29 cellular contexts compared by ENCODE assay signal in genomic region chr9:98977246-98977681, GRCh38. TPM values are rescaled to one million over a fixed set of nuclear protein-coding genes. Genes with fewer than 3 reads are reported as not detected.
A peak's percentile ranks its signal among the peaks of the same experiment; 100 is the strongest.
DNase-seq lines count a peak whose midpoint lies in the region; ATAC-seq and TF ChIP-seq lines count a peak whose summit lies in the region.
"Had no signal": no experiment of that assay in that cellular context is flagged by ENCODE, and none has a peak within 500 bp of the region (broad histone marks: within the 10 kb centered on the region; RNA-seq: fewer than 3 reads in every experiment).

No MANE protein-coding gene starts in this region.

- H3K27me3 Mint-ChIP-seq in endothelial cell (ENCODE audit: unreplicated experiment) (peaks cover 4% of the 10 kb centered on the region), MCF 10A (ENCODE audit: insufficient read depth, unreplicated experiment) (peaks cover 29% of the 10 kb centered on the region)

- no peaks in the 10 kb centered on the region for H3K9me3 Mint-ChIP-seq in endothelial cell (ENCODE audit: unreplicated experiment)
- H3K9me3 Mint-ChIP-seq in MCF 10A (ENCODE audit: unreplicated experiment), result no peaks in the 10 kb centered on the region
- H3K9me3 Mint-ChIP-seq: activated naive CD8-positive, alpha-beta T cell treated with anti-CD3 and anti-CD28 coated beads, Interleukin-2, amount 10 ng/mL, durations not matched to agents 7 days and 5 days; CD4-positive, alpha-beta T cell; nephron progenitor cell; stimulated activated naive CD8-positive, alpha-beta T cell treated with anti-CD3 and anti-CD28 coated beads, Interleukin-15, amount 100 ng/mL, for 72 hours had no signal

- no peak overlapping the region for H3K4me3 ChIP-seq in gastrocnemius medialis
- H3K4me3 ChIP-seq: ascending aorta, GM23248, lung, mucosa of descending colon, upper lobe of left lung had no signal

- TF ChIP-seq CTCF in endothelial cell (IDR thresholded peaks at IDR 0.05; ENCODE audit: unreplicated experiment) (no peak), gastrocnemius medialis (IDR thresholded peaks at IDR 0.05 in 4 of 5, conservative IDR thresholded peaks at IDR 0.05 in 1 of 5) (no peak), MCF 10A (IDR thresholded peaks at IDR 0.05; ENCODE audit: unreplicated experiment) (no peak)

- H3K27ac ChIP-seq in gastrocnemius medialis, result peak overlapping the region; percentile 58 to 74 (median 69)
- H3K27ac ChIP-seq: GM23248, upper lobe of left lung had no signal

- CTCF ChIA-PET in MCF 10A (lab: Yijun Ruan, JAX), result interaction anchor here (1.2 to 8.4 kb wide), 6 partner anchors 21 to 170 kb away, joined by 3 to 96 read pairs (median 11); partner anchors contain the start of gene GALNT12

- intact Hi-C loops in left ventricle myocardium superior (cut with micrococcal nuclease) (no loop called here), gastrocnemius medialis (cut with DNase I; ENCODE audit: low total_unique reads) (no loop called here), MCF 10A (cut with micrococcal nuclease) (no loop called here)

- H3K4me3 Mint-ChIP-seq in endothelial cell (ENCODE audit: unreplicated experiment) (no peak overlapping the region), MCF 10A (ENCODE audit: unreplicated experiment) (no peak overlapping the region)
- H3K4me3 Mint-ChIP-seq: activated naive CD8-positive, alpha-beta T cell treated with anti-CD3 and anti-CD28 coated beads, Interleukin-2, amount 10 ng/mL, durations not matched to agents 7 days and 5 days; CD4-positive, alpha-beta T cell; nephron progenitor cell; stimulated activated naive CD8-positive, alpha-beta T cell treated with anti-CD3 and anti-CD28 coated beads, Interleukin-15, amount 100 ng/mL, for 72 hours had no signal

- no peaks in the 10 kb centered on the region for H3K9me3 ChIP-seq in gastrocnemius medialis
- H3K9me3 ChIP-seq: ascending aorta, mucosa of descending colon, upper lobe of left lung had no signal

- no TSS peak for BruUV-seq in MCF 10A (replicated peaks; lab: Mats Ljungman, UMichigan)

- DNase-seq in endothelial cell (ENCODE audit: low spot score) (no peak), left ventricle myocardium superior (peak; percentile 85), gastrocnemius medialis (no peak), nucleus accumbens (lab: John Stamatoyannopoulos, UW) (no peak), ACHN (no peak), MCF 10A (ENCODE audit: unreplicated experiment) (no peak)
- DNase-seq: activated CD4-positive, alpha-beta T cell treated with anti-CD3 and anti-CD28 coated beads for 4 hours; activated CD8-positive, alpha-beta memory T cell treated with anti-CD3 and anti-CD28 coated beads for 24 hours; activated effector memory CD4-positive, alpha-beta T cell treated with anti-CD3 and anti-CD28 coated beads, Interleukin-2, amount 50 U/mL, for 16 hours; activated naive CD8-positive, alpha-beta T cell treated with anti-CD3 and anti-CD28 coated beads, Interleukin-2, amount 10 ng/mL, durations not matched to agents 7 days and 5 days; activated T-cell treated with anti-CD3 and anti-CD28 coated beads, Interleukin-2, amount 50 U/mL, for 1 hour; CD4-positive, alpha-beta T cell; central memory CD4-positive, alpha-beta T cell; dermis blood vessel endothelial cell; EL; GM23248; mucosa of descending colon; NCI-H1092; NCI-H187; NCI-H524 treated with DMSO at 0.1 percent for 48 hours; nephron progenitor cell; NK-92 treated with Interleukin-12 subunit alpha and Interleukin-12 subunit beta, amount 100 ng/mL, for 24 hours; PC-3; SHP77; stimulated activated naive CD8-positive, alpha-beta T cell treated with anti-CD3 and anti-CD28 coated beads, Interleukin-15, amount 100 ng/mL, for 72 hours had no signal

- H3K4me1 Mint-ChIP-seq in endothelial cell (ENCODE audit: unreplicated experiment) (peaks cover 58% of the 10 kb centered on the region), MCF 10A (ENCODE audit: insufficient read depth, unreplicated experiment) (no peaks in the 10 kb centered on the region)

- TF ChIP-seq POLR2A in gastrocnemius medialis (IDR thresholded peaks at IDR 0.05), result no peak

- peaks cover 0 to 3% (median 0%) of the 10 kb centered on the region in 3 donors for H3K27me3 ChIP-seq in gastrocnemius medialis
- H3K27me3 ChIP-seq: ascending aorta, upper lobe of left lung had no signal

- in situ Hi-C loops in gastrocnemius medialis (cut with MboI; ENCODE audit: low sequenced_read_pairs in 4 of 4), result loop anchor here in 1 of 4 donors (25.0 kb wide), 1 partner anchor 160 kb away; no protein-coding TSS in a partner anchor
- in situ Hi-C loops in ACHN (cut with HindIII; ENCODE audit: low pct_ligation_motif_present, low pct_unique_long_range_greater_than_20kb, low sequenced_read_pairs), result no loop called here

- H3K4me1 ChIP-seq in gastrocnemius medialis, result peaks cover 21 to 22% of the 10 kb centered on the region in 2 donors

- H3K36me3 ChIP-seq in gastrocnemius medialis, result no peaks in the 10 kb centered on the region
- H3K36me3 ChIP-seq: ascending aorta, upper lobe of left lung had no signal

- POLR2A ChIA-PET in MCF 10A (lab: Yijun Ruan, JAX), result no interaction called here

- peak; percentile 75 for ATAC-seq in left ventricle myocardium superior
- ATAC-seq in gastrocnemius medialis, result peak in 1 of 2 donors; percentile 13
- ATAC-seq in HG02759 (IDR thresholded peaks at IDR 0.05; ENCODE audit: unreplicated experiment), result no peak
- ATAC-seq: mucosa of descending colon; PC-3; stimulated activated naive CD8-positive, alpha-beta T cell treated with anti-CD3 and anti-CD28 coated beads, Interleukin-15, amount 100 ng/mL, for 72 hours had no signal

- H3K27ac Mint-ChIP-seq in endothelial cell (ENCODE audit: unreplicated experiment), result peak overlapping the region; percentile 42
- H3K27ac Mint-ChIP-seq in MCF 10A (ENCODE audit: low read depth, unreplicated experiment), result no peak overlapping the region
- H3K27ac Mint-ChIP-seq: activated naive CD8-positive, alpha-beta T cell treated with anti-CD3 and anti-CD28 coated beads, Interleukin-2, amount 10 ng/mL, durations not matched to agents 7 days and 5 days; CD4-positive, alpha-beta T cell; stimulated activated naive CD8-positive, alpha-beta T cell treated with anti-CD3 and anti-CD28 coated beads, Interleukin-15, amount 100 ng/mL, for 72 hours had no signal

- H3K36me3 Mint-ChIP-seq in endothelial cell (ENCODE audit: low read depth, unreplicated experiment) (peaks cover 4% of the 10 kb centered on the region), MCF 10A (ENCODE audit: insufficient read depth, unreplicated experiment) (no peaks in the 10 kb centered on the region)
- H3K36me3 Mint-ChIP-seq: activated naive CD8-positive, alpha-beta T cell treated with anti-CD3 and anti-CD28 coated beads, Interleukin-2, amount 10 ng/mL, durations not matched to agents 7 days and 5 days had no signal

RNA-seq across cellular contexts. Expression of gene COL15A1, which starts 33.6 kb away (rescaled TPM):
- total RNA-seq in endothelial cell (ENCODE audit: unreplicated experiment) (24.0 TPM), left ventricle myocardium superior (47.2 TPM), gastrocnemius medialis (1 to 10 TPM; 4.0 to 7.8 (median 6.8) TPM), MCF 10A (2022) (not detected in 2 replicates)
- total RNA-seq: CD4-positive, alpha-beta T cell had no signal
